ENCODE assay signal across 1 cellular context in the genomic region with DNA sequence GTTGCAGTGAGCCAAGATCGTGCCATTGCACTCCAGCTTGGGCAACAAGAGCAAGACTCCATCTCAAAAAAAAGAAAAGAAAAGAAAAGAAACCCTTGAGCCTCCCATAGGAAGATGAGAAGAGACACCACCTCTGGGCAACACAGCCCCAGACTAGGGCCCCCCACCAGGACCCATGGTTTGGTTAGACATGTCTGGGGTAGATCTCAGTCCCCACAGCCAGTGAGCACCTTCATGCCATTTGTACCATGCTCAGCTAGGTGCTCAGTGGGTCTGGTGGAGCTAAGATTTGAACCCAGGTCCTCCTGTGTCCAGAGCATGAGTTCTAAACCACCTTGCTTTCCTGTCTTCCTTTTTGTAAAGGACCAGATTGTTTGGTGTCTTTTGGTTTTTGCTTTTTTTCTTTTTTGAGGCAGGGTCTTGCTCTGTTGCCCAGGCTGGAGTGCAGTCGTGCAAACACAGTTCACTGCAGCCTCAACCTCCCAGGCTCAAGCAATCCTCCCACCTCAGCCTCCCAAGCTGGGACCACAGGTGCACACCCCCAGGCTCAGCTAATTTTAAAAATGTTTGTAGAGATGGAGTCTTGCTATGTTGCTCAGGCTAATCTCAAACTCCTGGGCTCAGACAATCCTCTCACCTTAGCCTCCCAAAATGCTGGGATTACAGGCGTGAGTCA.
TF ChIP-seq lines count a peak whose summit lies in the region.

No MANE protein-coding gene starts in this region.

TF ChIP-seq in GM23338, 12 proteins besides CTCF, POLR2A, EP300 and RAD21 (continued from another document):
- TF ChIP-seq, protein P1, sequence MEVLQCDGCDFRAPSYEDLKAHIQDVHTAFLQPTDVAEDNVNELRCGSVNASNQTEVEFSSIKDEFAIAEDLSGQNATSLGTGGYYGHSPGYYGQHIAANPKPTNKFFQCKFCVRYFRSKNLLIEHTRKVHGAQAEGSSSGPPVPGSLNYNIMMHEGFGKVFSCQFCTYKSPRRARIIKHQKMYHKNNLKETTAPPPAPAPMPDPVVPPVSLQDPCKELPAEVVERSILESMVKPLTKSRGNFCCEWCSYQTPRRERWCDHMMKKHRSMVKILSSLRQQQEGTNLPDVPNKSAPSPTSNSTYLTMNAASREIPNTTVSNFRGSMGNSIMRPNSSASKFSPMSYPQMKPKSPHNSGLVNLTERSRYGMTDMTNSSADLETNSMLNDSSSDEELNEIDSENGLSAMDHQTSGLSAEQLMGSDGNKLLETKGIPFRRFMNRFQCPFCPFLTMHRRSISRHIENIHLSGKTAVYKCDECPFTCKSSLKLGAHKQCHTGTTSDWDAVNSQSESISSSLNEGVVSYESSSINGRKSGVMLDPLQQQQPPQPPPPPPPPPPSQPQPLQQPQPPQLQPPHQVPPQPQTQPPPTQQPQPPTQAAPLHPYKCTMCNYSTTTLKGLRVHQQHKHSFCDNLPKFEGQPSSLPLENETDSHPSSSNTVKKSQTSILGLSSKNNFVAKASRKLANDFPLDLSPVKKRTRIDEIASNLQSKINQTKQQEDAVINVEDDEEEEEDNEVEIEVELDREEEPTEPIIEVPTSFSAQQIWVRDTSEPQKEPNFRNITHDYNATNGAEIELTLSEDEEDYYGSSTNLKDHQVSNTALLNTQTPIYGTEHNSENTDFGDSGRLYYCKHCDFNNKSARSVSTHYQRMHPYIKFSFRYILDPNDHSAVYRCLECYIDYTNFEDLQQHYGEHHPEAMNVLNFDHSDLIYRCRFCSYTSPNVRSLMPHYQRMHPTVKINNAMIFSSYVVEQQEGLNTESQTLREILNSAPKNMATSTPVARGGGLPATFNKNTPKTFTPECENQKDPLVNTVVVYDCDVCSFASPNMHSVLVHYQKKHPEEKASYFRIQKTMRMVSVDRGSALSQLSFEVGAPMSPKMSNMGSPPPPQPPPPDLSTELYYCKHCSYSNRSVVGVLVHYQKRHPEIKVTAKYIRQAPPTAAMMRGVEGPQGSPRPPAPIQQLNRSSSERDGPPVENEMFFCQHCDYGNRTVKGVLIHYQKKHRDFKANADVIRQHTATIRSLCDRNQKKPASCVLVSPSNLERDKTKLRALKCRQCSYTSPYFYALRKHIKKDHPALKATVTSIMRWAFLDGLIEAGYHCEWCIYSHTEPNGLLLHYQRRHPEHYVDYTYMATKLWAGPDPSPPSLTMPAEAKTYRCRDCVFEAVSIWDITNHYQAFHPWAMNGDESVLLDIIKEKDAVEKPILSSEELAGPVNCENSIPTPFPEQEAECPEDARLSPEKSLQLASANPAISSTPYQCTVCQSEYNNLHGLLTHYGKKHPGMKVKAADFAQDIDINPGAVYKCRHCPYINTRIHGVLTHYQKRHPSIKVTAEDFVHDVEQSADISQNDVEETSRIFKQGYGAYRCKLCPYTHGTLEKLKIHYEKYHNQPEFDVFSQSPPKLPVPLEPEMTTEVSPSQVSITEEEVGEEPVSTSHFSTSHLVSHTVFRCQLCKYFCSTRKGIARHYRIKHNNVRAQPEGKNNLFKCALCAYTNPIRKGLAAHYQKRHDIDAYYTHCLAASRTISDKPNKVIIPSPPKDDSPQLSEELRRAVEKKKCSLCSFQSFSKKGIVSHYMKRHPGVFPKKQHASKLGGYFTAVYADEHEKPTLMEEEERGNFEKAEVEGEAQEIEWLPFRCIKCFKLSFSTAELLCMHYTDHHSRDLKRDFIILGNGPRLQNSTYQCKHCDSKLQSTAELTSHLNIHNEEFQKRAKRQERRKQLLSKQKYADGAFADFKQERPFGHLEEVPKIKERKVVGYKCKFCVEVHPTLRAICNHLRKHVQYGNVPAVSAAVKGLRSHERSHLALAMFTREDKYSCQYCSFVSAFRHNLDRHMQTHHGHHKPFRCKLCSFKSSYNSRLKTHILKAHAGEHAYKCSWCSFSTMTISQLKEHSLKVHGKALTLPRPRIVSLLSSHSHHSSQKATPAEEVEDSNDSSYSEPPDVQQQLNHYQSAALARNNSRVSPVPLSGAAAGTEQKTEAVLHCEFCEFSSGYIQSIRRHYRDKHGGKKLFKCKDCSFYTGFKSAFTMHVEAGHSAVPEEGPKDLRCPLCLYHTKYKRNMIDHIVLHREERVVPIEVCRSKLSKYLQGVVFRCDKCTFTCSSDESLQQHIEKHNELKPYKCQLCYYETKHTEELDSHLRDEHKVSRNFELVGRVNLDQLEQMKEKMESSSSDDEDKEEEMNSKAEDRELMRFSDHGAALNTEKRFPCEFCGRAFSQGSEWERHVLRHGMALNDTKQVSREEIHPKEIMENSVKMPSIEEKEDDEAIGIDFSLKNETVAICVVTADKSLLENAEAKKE (CRISPR knock-in tag; IDR thresholded peaks at IDR 0.05): no peak
TF ChIP-seq in GM23338: peak in this region for 0.
